In the genomic region with DNA sequence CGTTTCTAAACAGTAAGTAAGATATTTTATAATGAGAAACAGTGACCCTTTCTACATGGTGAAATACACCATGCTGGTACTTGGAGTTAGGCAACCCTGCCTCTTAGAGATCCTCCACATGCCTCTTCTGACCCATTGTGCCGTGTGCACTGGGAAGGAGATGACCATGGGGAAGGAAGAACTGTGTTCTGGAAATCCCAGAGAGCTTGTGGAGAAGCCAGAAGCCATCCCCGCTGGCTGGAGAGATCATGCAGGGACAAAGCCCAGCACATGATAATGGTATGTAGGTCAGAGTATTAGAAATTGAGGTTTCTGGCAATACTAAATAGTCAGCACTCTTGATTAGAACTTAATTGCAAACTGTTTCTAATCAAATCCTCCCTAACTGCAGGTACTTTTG, we compare ENCODE assay signal across 18 cellular contexts.
DNase-seq lines count a peak whose midpoint lies in the region; ATAC-seq and TF ChIP-seq lines count a peak whose summit lies in the region.
"Had no signal": no experiment of that assay in that cellular context is flagged by ENCODE, and none has a peak within 500 bp of the region (broad histone marks: within the 10 kb centered on the region; RNA-seq: fewer than 3 reads in every experiment).

No MANE protein-coding gene starts in this region.

- ATAC-seq in HG03095 (IDR thresholded peaks at IDR 0.05; ENCODE audit: unreplicated experiment) (no peak), HG03442 (IDR thresholded peaks at IDR 0.05; ENCODE audit: unreplicated experiment) (no peak)
- ATAC-seq: A549; activated CD8-positive, alpha-beta memory T cell treated with anti-CD3 and anti-CD28 coated beads, Interleukin-2, amount 10 ng/mL, durations not matched to agents 7 days and 5 days had no signal

- H3K9me3 Mint-ChIP-seq in glutamatergic neuron (ENCODE audit: unreplicated experiment) (peaks cover 5% of the 10 kb centered on the region), nephron (peaks cover 23% of the 10 kb centered on the region)

- DNase-seq in AG20443 (ENCODE audit: low spot score), result peak; percentile 67
- DNase-seq in amniotic epithelial cell (ENCODE audit: low read depth), result peak; percentile 48
- DNase-seq in glutamatergic neuron, result no peak
- no peak for DNase-seq in activated T-cell treated with anti-CD3 and anti-CD28 coated beads, Interleukin-2, amount 50 U/mL, for 1 hour
- DNase-seq in inferior parietal cortex (ENCODE audit: extremely low spot score), result no peak
- DNase-seq: activated CD4-positive, alpha-beta T cell treated with anti-CD3 and anti-CD28 coated beads for 48 hours; activated CD8-positive, alpha-beta memory T cell treated with anti-CD3 and anti-CD28 coated beads, Interleukin-2, amount 10 ng/mL, durations not matched to agents 7 days and 5 days; KG1; NCI-H2029 treated with DMSO at 0.1 percent for 48 hours; NCI-H345; stimulated activated CD4-positive, alpha-beta T cell treated with anti-CD3 and anti-CD28 coated beads, Interleukin-4, amount 100 ng/mL, for 24 hours; stomach had no signal

- no peak for TF ChIP-seq CTCF in glutamatergic neuron (IDR thresholded peaks at IDR 0.05; ENCODE audit: partially characterized antibody, unreplicated experiment)
- TF ChIP-seq CTCF in nephron (IDR thresholded peaks at IDR 0.05; ENCODE audit: unreplicated experiment in 3 of 3), result no peak

- H3K4me1 Mint-ChIP-seq in glutamatergic neuron (ENCODE audit: low read depth, unreplicated experiment), result peaks cover 9% of the 10 kb centered on the region
- peaks cover 31% of the 10 kb centered on the region for H3K4me1 Mint-ChIP-seq in nephron
- H3K4me1 Mint-ChIP-seq: activated CD8-positive, alpha-beta memory T cell treated with anti-CD3 and anti-CD28 coated beads, Interleukin-2, amount 10 ng/mL, durations not matched to agents 7 days and 5 days had no signal

- H3K36me3 Mint-ChIP-seq in glutamatergic neuron (ENCODE audit: unreplicated experiment) (peaks cover 14% of the 10 kb centered on the region), nephron (ENCODE audit: low read depth) (peaks cover 23% of the 10 kb centered on the region)
- H3K36me3 Mint-ChIP-seq: activated CD8-positive, alpha-beta memory T cell treated with anti-CD3 and anti-CD28 coated beads, Interleukin-2, amount 10 ng/mL, durations not matched to agents 7 days and 5 days; activated naive CD8-positive, alpha-beta T cell had no signal

- no peak overlapping the region for H3K4me3 Mint-ChIP-seq in glutamatergic neuron (ENCODE audit: unreplicated experiment)
- no peak overlapping the region for H3K4me3 Mint-ChIP-seq in nephron
- H3K4me3 Mint-ChIP-seq: activated CD8-positive, alpha-beta memory T cell treated with anti-CD3 and anti-CD28 coated beads, Interleukin-2, amount 10 ng/mL, durations not matched to agents 7 days and 5 days; activated naive CD8-positive, alpha-beta T cell; T-helper 1 cell treated with Interleukin-12 subunit alpha and Interleukin-12 subunit beta and Interleukin-4 antibody, amounts not matched to agents 30 μg/mL and 1 μg/mL, for 36 hours had no signal

- H3K27ac Mint-ChIP-seq in glutamatergic neuron (ENCODE audit: unreplicated experiment), result peak overlapping the region; percentile 18
- peak overlapping the region; percentile 24 to 71 (median 35) for H3K27ac Mint-ChIP-seq in nephron
- H3K27ac Mint-ChIP-seq: activated CD8-positive, alpha-beta memory T cell treated with anti-CD3 and anti-CD28 coated beads, Interleukin-2, amount 10 ng/mL, durations not matched to agents 7 days and 5 days; activated naive CD8-positive, alpha-beta T cell; T-helper 1 cell treated with Interleukin-12 subunit alpha and Interleukin-12 subunit beta and Interleukin-4 antibody, amounts not matched to agents 30 μg/mL and 1 μg/mL, for 36 hours had no signal

- peaks cover 2% of the 10 kb centered on the region for H3K27me3 Mint-ChIP-seq in glutamatergic neuron (ENCODE audit: unreplicated experiment)
- no peaks in the 10 kb centered on the region for H3K27me3 Mint-ChIP-seq in nephron (ENCODE audit: low read depth)
- H3K27me3 Mint-ChIP-seq: activated CD8-positive, alpha-beta memory T cell treated with anti-CD3 and anti-CD28 coated beads, Interleukin-2, amount 10 ng/mL, durations not matched to agents 7 days and 5 days had no signal

Comparison
In these comparisons a context has a peak if more than half of its experiments do, and no peak if none do; other contexts are left out.
1. DNase-seq: peak in AG20443 (single experiment) and amniotic epithelial cell (single experiment); none in glutamatergic neuron (single experiment), activated T-cell treated with anti-CD3 and anti-CD28 coated beads, Interleukin-2, amount 50 U/mL, for 1 hour (single experiment) and inferior parietal cortex (single experiment).